In genomic region chr6:169070506-169071176, GRCh38 we compare ENCODE assay signal across 10 cellular contexts.
DNase-seq lines count a peak whose midpoint lies in the region; ATAC-seq, FAIRE-seq and TF ChIP-seq lines count a peak whose summit lies in the region.
"Had no signal": no experiment of that assay in that cellular context is flagged by ENCODE, and none has a peak within 500 bp of the region (broad histone marks: within the 10 kb centered on the region; RNA-seq: fewer than 3 reads in every experiment).

No MANE protein-coding gene starts in this region.

- TF ChIP-seq CTCF in fibroblast of the aortic adventitia (IDR thresholded peaks at IDR 0.05; ENCODE audit: insufficient read depth, low read length) (peak; percentile 21), pancreas (IDR thresholded peaks at IDR 0.05) (no peak)

- H3K36me3 Mint-ChIP-seq in activated T-cell treated with anti-CD3 and anti-CD28 coated beads, Interleukin-2, amount 50 U/mL, for 4 hours (ENCODE audit: insufficient read depth): no peaks in the 10 kb centered on the region
- H3K36me3 Mint-ChIP-seq: naive thymus-derived CD8-positive, alpha-beta T cell had no signal

- no peak overlapping the region for H3K4me3 Mint-ChIP-seq in activated T-cell treated with anti-CD3 and anti-CD28 coated beads, Interleukin-2, amount 50 U/mL, for 4 hours
- H3K4me3 Mint-ChIP-seq: naive thymus-derived CD8-positive, alpha-beta T cell had no signal

- intact Hi-C loops in pancreas (cut with DNase I): no loop called here

- no peaks in the 10 kb centered on the region for H3K9me3 ChIP-seq in pancreas

- no peaks in the 10 kb centered on the region for H3K9me3 Mint-ChIP-seq in activated T-cell treated with anti-CD3 and anti-CD28 coated beads, Interleukin-2, amount 50 U/mL, for 4 hours

- peak overlapping the region in 1 of 4 donors; percentile 3 for H3K27ac ChIP-seq in pancreas

- FAIRE-seq in pancreas (lab: Jason Lieb, UNC): peak; percentile 34

- peak in 3 of 4 donors; percentile 77 to 83 (median 80) for ATAC-seq in pancreas
- ATAC-seq in HG02763 (IDR thresholded peaks at IDR 0.05; ENCODE audit: unreplicated experiment): no peak
- no peak for ATAC-seq in activated T-cell treated with anti-CD3 and anti-CD28 coated beads, Interleukin-2, amount 50 U/mL, for 4 hours
- ATAC-seq: naive thymus-derived CD8-positive, alpha-beta T cell had no signal

- H3K4me1 ChIP-seq in pancreas: no peaks in the 10 kb centered on the region

- H3K4me1 Mint-ChIP-seq in activated T-cell treated with anti-CD3 and anti-CD28 coated beads, Interleukin-2, amount 50 U/mL, for 4 hours (ENCODE audit: low read depth): no peaks in the 10 kb centered on the region
- H3K4me1 Mint-ChIP-seq: naive thymus-derived CD8-positive, alpha-beta T cell had no signal

- H3K4me3 ChIP-seq in fibroblast of the aortic adventitia (ENCODE audit: low read depth, low read length) (no peak overlapping the region), pancreas (no peak overlapping the region)

- in situ Hi-C loops in Caki2 (cut with HindIII; ENCODE audit: low pct_unique_long_range_greater_than_20kb, low sequenced_read_pairs): no loop called here

- WGBS in pancreas, 2 donors: 55 to 78% methylated on average over 14 of the region's 14 CpGs

- DNase-seq in Caki2 (ENCODE audit: low read depth): peak; percentile 92
- peak; percentile 98 for DNase-seq in RKO (ENCODE audit: low spot score)
- peak; percentile 100 for DNase-seq in fibroblast of the aortic adventitia (ENCODE audit: low read depth)
- DNase-seq in pancreas: peak in 3 of 6 donors; percentile 14 to 34 (median 20)
- DNase-seq in NAMALWA (ENCODE audit: low spot score): no peak
- no peak for DNase-seq in activated T-cell treated with anti-CD3 and anti-CD28 coated beads, Interleukin-2, amount 50 U/mL, for 4 hours
- DNase-seq in NCI-H146 treated with DMSO at 0.1 percent for 48 hours (lab: John Stamatoyannopoulos, UW; ENCODE audit: unreplicated experiment): no peak
- DNase-seq: naive thymus-derived CD8-positive, alpha-beta T cell; SIG-M5 had no signal

- no peaks in the 10 kb centered on the region for H3K27me3 ChIP-seq in pancreas

- H3K27me3 Mint-ChIP-seq in activated T-cell treated with anti-CD3 and anti-CD28 coated beads, Interleukin-2, amount 50 U/mL, for 4 hours (ENCODE audit: low read depth): peaks cover 4% of the 10 kb centered on the region

- H3K36me3 ChIP-seq in pancreas: no peaks in the 10 kb centered on the region

Comparison
In these comparisons a context has a peak if more than half of its experiments do, and no peak if none do; other contexts are left out.
1. DNase-seq: peak in Caki2 (single experiment), RKO (single experiment) and fibroblast of the aortic adventitia (single experiment); none in NAMALWA (single experiment), activated T-cell treated with anti-CD3 and anti-CD28 coated beads, Interleukin-2, amount 50 U/mL, for 4 hours (single experiment) and NCI-H146 treated with DMSO at 0.1 percent for 48 hours (single experiment).
2. ATAC-seq: peak in pancreas (3 of 4); none in HG02763 (single experiment) and activated T-cell treated with anti-CD3 and anti-CD28 coated beads, Interleukin-2, amount 50 U/mL, for 4 hours (0 of 2).